8 cellular contexts compared by ENCODE assay signal in genomic region chr3:168024537-168024941, GRCh38.
DNase-seq lines count a peak whose midpoint lies in the region; ATAC-seq, FAIRE-seq and TF ChIP-seq lines count a peak whose summit lies in the region.

No MANE protein-coding gene starts in this region.

- BruUV-seq in HepG2 (replicated peaks; lab: Mats Ljungman, UMichigan) = no TSS peak

- peak overlapping the region; percentile 5 for H3K27ac ChIP-seq in epithelial cell of prostate
- no peak overlapping the region for H3K27ac ChIP-seq in HepG2 (ENCODE audit: extremely low read length, insufficient read depth, low read length)

- CTCF ChIA-PET in HepG2 (lab: Yijun Ruan, JAX; ENCODE audit: low intra/inter-chr PET ratio, low total read pairs) = no interaction called here

- in situ Hi-C loops in HepG2 (cut with HindIII; ENCODE audit: extremely low pct_ligation_motif_present, low pct_unique_long_range_greater_than_20kb) = no loop called here

- H3K4me3 ChIP-seq in HepG2 (replicated peaks in 1 of 3; ENCODE audit: insufficient read depth in 1 of 3, low read depth in 2 of 3, low read length in 3 of 3) = no peak overlapping the region

- FAIRE-seq in HepG2 (lab: Jason Lieb, UNC) = no peak

- no peak for TF ChIP-seq POLR2A in HepG2 (IDR thresholded peaks at IDR 0.05; ENCODE audit: insufficient read depth in 1 of 2, low read depth in 2 of 2, low read length in 2 of 2)

- no peaks in the 10 kb centered on the region for H4K20me1 ChIP-seq in HepG2 (ENCODE audit: insufficient read depth, low read length)

- H3K9me3 ChIP-seq in HepG2 (ENCODE audit: low read length) = no peaks in the 10 kb centered on the region

- TF ChIP-seq EP300 in HepG2 (IDR thresholded peaks at IDR 0.05; ENCODE audit: low read depth in 2 of 2, low read length in 2 of 2) = no peak
- TF ChIP-seq EP300 in HepG2 (CRISPR knock-in tag; IDR thresholded peaks at IDR 0.05; ENCODE audit: borderline replicate concordance) = no peak

- no peak overlapping the region for H2AFZ ChIP-seq in HepG2 (ENCODE audit: low read length)

- TF ChIP-seq RAD21 in HepG2 (CRISPR knock-in tag; IDR thresholded peaks at IDR 0.05) = no peak

- peak; percentile 98 for DNase-seq in DMS153 treated with DMSO at 0.1 percent for 48 hours (lab: John Stamatoyannopoulos, UW; ENCODE audit: unreplicated experiment)
- DNase-seq in NOMO-1 treated with dmso at 0.1 percent for 144 hours (lab: John Stamatoyannopoulos, UW; ENCODE audit: unreplicated experiment) = peak; percentile 52
- no peak for DNase-seq in epithelial cell of prostate (ENCODE audit: low read depth, low spot score)
- peak; percentile 58 for DNase-seq in smooth muscle cell of the brain vasculature (ENCODE audit: low read depth, low spot score)
- no peak for DNase-seq in activated CD4-positive, CD25-positive, alpha-beta regulatory T cell (lab: John Stamatoyannopoulos, UW)
- DNase-seq in HepG2 (ENCODE audit: low spot score) = no peak

- POLR2A ChIA-PET in HepG2 (lab: Yijun Ruan, JAX) = no interaction called here

- H3K36me3 ChIP-seq in HepG2 (replicated peaks in 1 of 2; ENCODE audit: control insufficient read depth in 1 of 2, insufficient read depth in 2 of 2, low read length in 2 of 2) = peaks cover 15 to 73% of the 10 kb centered on the region in 2 experiments

- no peak overlapping the region for H3K4me2 ChIP-seq in HepG2 (ENCODE audit: low read depth, low read length)

- no peaks in the 10 kb centered on the region for H3K4me1 ChIP-seq in HepG2 (ENCODE audit: insufficient read depth, low read length)

- intact Hi-C loops in HepG2 (cut with micrococcal nuclease; ENCODE audit: unreplicated experiment) = no loop called here

- no peak for TF ChIP-seq CTCF in HepG2 (CRISPR knock-in tag; IDR thresholded peaks at IDR 0.05)

- no peak overlapping the region for H3K9ac ChIP-seq in HepG2 (ENCODE audit: insufficient read depth, low read depth, low read length)

- no peaks in the 10 kb centered on the region for H3K79me2 ChIP-seq in HepG2 (ENCODE audit: insufficient read depth, low read length)

- 95% methylated on average over 5 of the region's 5 CpGs for WGBS in HepG2 (ENCODE audit: low lambda C conversion rate)

- peak; percentile 56 for ATAC-seq in HG03060 (IDR thresholded peaks at IDR 0.05; ENCODE audit: low read depth, unreplicated experiment)
- no peak for ATAC-seq in HG03135 (IDR thresholded peaks at IDR 0.05; ENCODE audit: unreplicated experiment)
- ATAC-seq in HepG2 = no peak

- H3K27me3 ChIP-seq in HepG2 (ENCODE audit: control insufficient read depth in 1 of 2, insufficient read depth in 2 of 2, low read length in 2 of 2) = no peaks in the 10 kb centered on the region

TF ChIP-seq in HepG2, 621 proteins besides CTCF, POLR2A, EP300 and RAD21:
- TF ChIP-seq MAFK (conservative IDR thresholded peaks at IDR 0.05 in 1 of 2, IDR thresholded peaks at IDR 0.05 in 1 of 2; ENCODE audit: low read length in 2 of 2) = peak in 1 of 2 experiments; percentile 49; a peak in 2 of 4 replicates
- no peak for TF ChIP-seq PCBP2 (optimal IDR thresholded peaks at IDR 0.05; ENCODE audit: low read depth, low read length, poor library complexity, severe bottlenecking)

Comparison
In these comparisons a context has a peak if more than half of its experiments do, and no peak if none do; other contexts are left out.
1. DNase-seq: peak in DMS153 treated with DMSO at 0.1 percent for 48 hours (single experiment), NOMO-1 treated with dmso at 0.1 percent for 144 hours (single experiment) and smooth muscle cell of the brain vasculature (single experiment); none in epithelial cell of prostate (single experiment), activated CD4-positive, CD25-positive, alpha-beta regulatory T cell (0 of 4) and HepG2 (single experiment).